ENCODE assay signal across 8 cellular contexts in genomic region chr3:14402304-14402811, GRCh38. TPM values are rescaled to one million over a fixed set of nuclear protein-coding genes. Genes with fewer than 3 reads are reported as not detected.
DNase-seq lines count a peak whose midpoint lies in the region; ATAC-seq and TF ChIP-seq lines count a peak whose summit lies in the region.

Gene SLC6A6, plus strand, starts transcription at chr3:14402606. Its CDS starts 41,029 bp downstream, at chr3:14443635.

- DNase-seq in ELR (ENCODE audit: low read depth) (peak; percentile 92), GOT3 (lab: John Stamatoyannopoulos, UW) (peak; percentile 60), LNCaP clone FGC (ENCODE audit: low read depth) (peak; percentile 95), RWPE1 (ENCODE audit: low spot score) (peak; percentile 82), fibroblast of peridontal ligament (ENCODE audit: extremely low read depth) (peak; percentile 89)
- peak; percentile 91 for DNase-seq in natural killer cell treated with Interleukin-12 subunit alpha and Interleukin-12 subunit beta and Interleukin-15 and Interleukin-18, amount 100 ng/mL, for 72 hours (ENCODE audit: low spot score)
- peak; percentile 94 for DNase-seq in stimulated activated naive CD4-positive, alpha-beta T cell treated with Interleukin-2 at 50 U/mL for 16 hours (lab: John Stamatoyannopoulos, UW)

- H3K27me3 Mint-ChIP-seq in activated T-helper 17 cell treated with anti-CD3 and anti-CD28 coated beads, Interleukin-2, amount 50 U/mL, for 72 hours, result no peaks in the 10 kb centered on the region
- no peaks in the 10 kb centered on the region for H3K27me3 Mint-ChIP-seq in natural killer cell treated with Interleukin-12 subunit alpha and Interleukin-12 subunit beta and Interleukin-15 and Interleukin-18, amount 100 ng/mL, for 72 hours

- H3K27ac ChIP-seq in RWPE1, result peak within 1 kb of the TSS; percentile 86

- H3K36me3 Mint-ChIP-seq in activated T-helper 17 cell treated with anti-CD3 and anti-CD28 coated beads, Interleukin-2, amount 50 U/mL, for 72 hours (ENCODE audit: low read depth), result peaks cover 52% of the 10 kb centered on the region
- H3K36me3 Mint-ChIP-seq in natural killer cell treated with Interleukin-12 subunit alpha and Interleukin-12 subunit beta and Interleukin-15 and Interleukin-18, amount 100 ng/mL, for 72 hours, result no peaks in the 10 kb centered on the region

- H3K4me3 Mint-ChIP-seq in activated T-helper 17 cell treated with anti-CD3 and anti-CD28 coated beads, Interleukin-2, amount 50 U/mL, for 72 hours, result peak within 1 kb of the TSS; percentile 100
- peak within 1 kb of the TSS; percentile 100 for H3K4me3 Mint-ChIP-seq in natural killer cell treated with Interleukin-12 subunit alpha and Interleukin-12 subunit beta and Interleukin-15 and Interleukin-18, amount 100 ng/mL, for 72 hours

- ATAC-seq in activated T-helper 17 cell treated with anti-CD3 and anti-CD28 coated beads, Interleukin-2, amount 50 U/mL, for 72 hours (replicated peaks), result peak; percentile 85
- peak; percentile 87 to 92 for ATAC-seq in natural killer cell treated with Interleukin-12 subunit alpha and Interleukin-12 subunit beta and Interleukin-15 and Interleukin-18, amount 100 ng/mL, for 72 hours

- peak within 1 kb of the TSS; percentile 64 for H3K4me3 ChIP-seq in LNCaP clone FGC (ENCODE audit: low read depth, low read length)

- H3K27ac Mint-ChIP-seq in activated T-helper 17 cell treated with anti-CD3 and anti-CD28 coated beads, Interleukin-2, amount 50 U/mL, for 72 hours, result peak within 1 kb of the TSS; percentile 100
- peak within 1 kb of the TSS; percentile 88 to 89 for H3K27ac Mint-ChIP-seq in natural killer cell treated with Interleukin-12 subunit alpha and Interleukin-12 subunit beta and Interleukin-15 and Interleukin-18, amount 100 ng/mL, for 72 hours

- POLR2A ChIA-PET in RWPE1 (lab: Yijun Ruan, JAX; ENCODE audit: low non-redundant PET), result no interaction called here

- peak; percentile 45 for TF ChIP-seq CTCF in LNCaP clone FGC (IDR thresholded peaks at IDR 0.05; ENCODE audit: control insufficient read depth, extremely low read depth, insufficient read depth)
- TF ChIP-seq CTCF in RWPE1 (conservative IDR thresholded peaks at IDR 0.05; ENCODE audit: low read depth), result peak; percentile 42

- H3K4me1 Mint-ChIP-seq in activated T-helper 17 cell treated with anti-CD3 and anti-CD28 coated beads, Interleukin-2, amount 50 U/mL, for 72 hours, result peaks cover 23% of the 10 kb centered on the region
- peaks cover 26 to 37% of the 10 kb centered on the region in 2 donors for H3K4me1 Mint-ChIP-seq in natural killer cell treated with Interleukin-12 subunit alpha and Interleukin-12 subunit beta and Interleukin-15 and Interleukin-18, amount 100 ng/mL, for 72 hours (ENCODE audit: low read depth in 2 of 2)

- no peaks in the 10 kb centered on the region for H3K9me3 Mint-ChIP-seq in activated T-helper 17 cell treated with anti-CD3 and anti-CD28 coated beads, Interleukin-2, amount 50 U/mL, for 72 hours
- no peaks in the 10 kb centered on the region for H3K9me3 Mint-ChIP-seq in natural killer cell treated with Interleukin-12 subunit alpha and Interleukin-12 subunit beta and Interleukin-15 and Interleukin-18, amount 100 ng/mL, for 72 hours

- CTCF ChIA-PET in RWPE1 (lab: Yijun Ruan, JAX), result interaction anchor here (0.6 to 1.1 kb wide), 3 partner anchors 22 to 141 kb away, joined by 3 to 4 read pairs (median 3); no protein-coding TSS in a partner anchor

RNA-seq across cellular contexts. Expression of gene SLC6A6, which starts in this region (rescaled TPM):
- 100 to 1,000 TPM in 1 of 2 donors, 10 to 100 TPM in 1; 80.1 to 219 TPM for total RNA-seq in activated T-helper 17 cell treated with anti-CD3 and anti-CD28 coated beads, Interleukin-2, amount 50 U/mL, for 72 hours
- total RNA-seq in natural killer cell treated with Interleukin-12 subunit alpha and Interleukin-12 subunit beta and Interleukin-15 and Interleukin-18, amount 100 ng/mL, for 72 hours, result 10 to 100 TPM; 20.4 to 56.7 TPM

Comparison
In these comparisons a context has a peak if more than half of its experiments do, and no peak if none do; other contexts are left out.
1. Peak in every context shown above with its lines: DNase-seq, ATAC-seq, H3K4me3 ChIP-seq and H3K27ac ChIP-seq.